12 cellular contexts compared by ENCODE assay signal in the genomic region with DNA sequence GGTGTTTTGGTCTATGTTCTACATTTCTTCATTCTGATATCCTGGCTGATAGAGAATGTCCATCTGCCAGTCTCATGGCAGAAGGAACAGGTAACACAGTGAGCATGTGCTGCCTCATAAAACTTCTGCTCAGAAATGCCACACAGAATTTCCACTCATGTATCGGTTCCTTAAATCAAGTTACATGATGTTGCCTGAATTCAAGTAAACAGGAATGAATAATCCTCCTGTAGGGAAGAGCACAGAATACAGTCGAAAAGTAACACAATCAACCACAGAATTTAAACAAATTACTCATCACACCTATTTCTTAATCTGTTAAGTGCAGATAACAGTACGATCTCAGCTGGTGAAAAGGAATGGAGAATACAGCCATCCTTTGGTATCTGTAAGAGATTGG.
"Had no signal": no experiment of that assay in that cellular context is flagged by ENCODE, and none has a peak within 500 bp of the region (broad histone marks: within the 10 kb centered on the region; RNA-seq: fewer than 3 reads in every experiment).

No MANE protein-coding gene starts in this region.

- H3K27ac Mint-ChIP-seq: activated CD4-positive, alpha-beta T cell treated with anti-CD3 and anti-CD28 coated beads, Interleukin-2, amount 10 ng/mL, durations not matched to agents 24 days and 14 days; memory B cell had no signal

- H3K27me3 ChIP-seq: ascending aorta, esophagus squamous epithelium, foreskin keratinocyte, ovary, sigmoid colon, stomach had no signal

- H3K4me3 Mint-ChIP-seq: activated CD4-positive, alpha-beta T cell treated with anti-CD3 and anti-CD28 coated beads, Interleukin-2, amount 10 ng/mL, durations not matched to agents 24 days and 14 days; memory B cell had no signal

- H3K27ac ChIP-seq: ascending aorta, esophagus squamous epithelium, foreskin keratinocyte, ovary, sigmoid colon, stomach, thoracic aorta had no signal

- ATAC-seq: foreskin keratinocyte, left lobe of liver had no signal

- H3K27me3 Mint-ChIP-seq: activated CD4-positive, alpha-beta T cell treated with anti-CD3 and anti-CD28 coated beads, Interleukin-2, amount 10 ng/mL, durations not matched to agents 24 days and 14 days; memory B cell had no signal

- H3K4me1 ChIP-seq: ascending aorta, foreskin keratinocyte had no signal

- H3K36me3 ChIP-seq: ovary, sigmoid colon, thoracic aorta had no signal

- DNase-seq: activated CD4-positive, alpha-beta T cell treated with anti-CD3 and anti-CD28 coated beads, Interleukin-2, amount 10 ng/mL, durations not matched to agents 24 days and 14 days; activated gamma-delta T cell; esophagus squamous epithelium; foreskin keratinocyte; ovary; sigmoid colon; stomach; T-helper 1 cell had no signal

- H3K4me3 ChIP-seq: ascending aorta, esophagus squamous epithelium, ovary, sigmoid colon, stomach, thoracic aorta had no signal

- H3K9me3 Mint-ChIP-seq: activated CD4-positive, alpha-beta T cell treated with anti-CD3 and anti-CD28 coated beads, Interleukin-2, amount 10 ng/mL, durations not matched to agents 24 days and 14 days; memory B cell had no signal

- H3K9me3 ChIP-seq: ascending aorta, esophagus squamous epithelium, ovary, sigmoid colon, stomach, thoracic aorta had no signal
